ENCODE assay signal across 20 cellular contexts in genomic region chr5:41932770-41933169, GRCh38. TPM values are rescaled to one million over a fixed set of nuclear protein-coding genes. Genes with fewer than 3 reads are reported as not detected.
DNase-seq lines count a peak whose midpoint lies in the region; ATAC-seq, FAIRE-seq and TF ChIP-seq lines count a peak whose summit lies in the region.
"Had no signal": no experiment of that assay in that cellular context is flagged by ENCODE, and none has a peak within 500 bp of the region (broad histone marks: within the 10 kb centered on the region; RNA-seq: fewer than 3 reads in every experiment).

No MANE protein-coding gene starts in this region.

- TF ChIP-seq POLR2A in spleen (IDR thresholded peaks at IDR 0.05) = no peak

- H3K4me3 ChIP-seq in bronchial epithelial cell (ENCODE audit: low read depth, low read length) (no peak overlapping the region), spleen (no peak overlapping the region)
- H3K4me3 ChIP-seq: A549; BLaER1 treated with 17β-estradiol and CSF1 and Interleukin-3, amounts not matched to agents 10 nM and 100 nM had no signal

- DNase-seq in bronchial epithelial cell (ENCODE audit: low read depth) (peak; percentile 43), foreskin keratinocyte (peak in 1 of 2 donors; percentile 17), kidney tubule cell (ENCODE audit: low spot score) (peak; percentile 62), spleen (no peak), NK-92 (lab: John Stamatoyannopoulos, UW; ENCODE audit: unreplicated experiment) (no peak), NCI-H1092 (lab: John Stamatoyannopoulos, UW) (no peak)
- DNase-seq: AML-193; Caco-2; Calu3; CD4-positive, alpha-beta T cell; CD8-positive, alpha-beta T cell; DMS79 treated with DMSO at 0.1 percent for 48 hours; GF-D8 had no signal

- H3K27me3 ChIP-seq in bronchial epithelial cell (ENCODE audit: control insufficient read depth, insufficient read depth, low read length) (no peaks in the 10 kb centered on the region), foreskin keratinocyte (no peaks in the 10 kb centered on the region), spleen (replicated peaks in 1 of 7) (no peaks in the 10 kb centered on the region)
- H3K27me3 ChIP-seq: BLaER1 treated with 17β-estradiol and CSF1 and Interleukin-3, amounts not matched to agents 10 nM and 100 nM had no signal

- ATAC-seq in foreskin keratinocyte = peak; percentile 60
- ATAC-seq: A549; CD8-positive, alpha-beta T cell had no signal

- H3K36me3 ChIP-seq in bronchial epithelial cell (ENCODE audit: control insufficient read depth, insufficient read depth, low read length) (no peaks in the 10 kb centered on the region), spleen (peaks cover 0 to 77% (median 17%) of the 10 kb centered on the region in 6 donors)

- no peak for TF ChIP-seq CTCF in bronchial epithelial cell (IDR thresholded peaks at IDR 0.05; ENCODE audit: insufficient read depth, low read length, severe bottlenecking)
- TF ChIP-seq CTCF in foreskin keratinocyte (conservative IDR thresholded peaks at IDR 0.05) = no peak
- TF ChIP-seq CTCF in spleen (IDR thresholded peaks at IDR 0.05 in 8 of 11, conservative IDR thresholded peaks at IDR 0.05 in 3 of 11) = no peak

- 91 to 99% (median 92%) methylated on average over 2 of the region's 2 CpGs for WGBS in spleen, 5 donors

- H3K4me1 ChIP-seq in foreskin keratinocyte = no peaks in the 10 kb centered on the region
- H3K4me1 ChIP-seq in spleen = peaks cover 0 to 4% (median 0%) of the 10 kb centered on the region in 6 donors
- H3K4me1 ChIP-seq: A549; BLaER1 treated with 17β-estradiol and CSF1 and Interleukin-3, amounts not matched to agents 10 nM and 100 nM; Caco-2 had no signal

- FAIRE-seq in bronchial epithelial cell (lab: Jason Lieb, UNC) = no peak
- FAIRE-seq: A549, D721Med, G401.6, GM12891 had no signal

- intact Hi-C loops in spleen (cut with DNase I; ENCODE audit: low total_unique reads) = no loop called here

- no peaks in the 10 kb centered on the region for H3K9me3 ChIP-seq in spleen
- H3K9me3 ChIP-seq: A549, Caco-2 had no signal

- H3K27ac ChIP-seq in foreskin keratinocyte (no peak overlapping the region), spleen (no peak overlapping the region)
- H3K27ac ChIP-seq: 22Rv1; A549; BLaER1 treated with 17β-estradiol and CSF1 and Interleukin-3, amounts not matched to agents 10 nM and 100 nM; C4-2B had no signal

RNA-seq across cellular contexts. Expression of gene FBXO4, which starts 7.7 kb away (rescaled TPM):
- total RNA-seq in bronchial epithelial cell (6.3 and 9.5 TPM in 2 replicates), foreskin keratinocyte (7.6 and 7.8 TPM in 2 replicates), spleen (10 to 100 TPM; 12.8 to 24.6 (median 16.3) TPM)
- polyA plus RNA-seq in foreskin keratinocyte (6.1 and 6.3 TPM in 2 replicates), spleen (10 to 100 TPM; 16.4 to 19.7 (median 19.4) TPM)

RNA-seq across cellular contexts. Expression of gene RIMOC1, which starts 28.6 kb away (rescaled TPM):
- total RNA-seq in bronchial epithelial cell (14.8 and 15.8 TPM in 2 replicates), foreskin keratinocyte (16.4 and 17.4 TPM in 2 replicates), spleen (10 to 100 TPM; 20.4 to 29.3 (median 23.5) TPM)
- polyA plus RNA-seq in foreskin keratinocyte (5.4 and 6.2 TPM in 2 replicates), spleen (1 to 10 TPM; 4.5 to 7.0 (median 5.3) TPM)

Comparison
In these comparisons a context has a peak if more than half of its experiments do, and no peak if none do; other contexts are left out.
1. DNase-seq: peak in bronchial epithelial cell (single experiment) and kidney tubule cell (single experiment); none in spleen (single experiment), NK-92 (single experiment) and NCI-H1092 (single experiment).